In the genomic region with DNA sequence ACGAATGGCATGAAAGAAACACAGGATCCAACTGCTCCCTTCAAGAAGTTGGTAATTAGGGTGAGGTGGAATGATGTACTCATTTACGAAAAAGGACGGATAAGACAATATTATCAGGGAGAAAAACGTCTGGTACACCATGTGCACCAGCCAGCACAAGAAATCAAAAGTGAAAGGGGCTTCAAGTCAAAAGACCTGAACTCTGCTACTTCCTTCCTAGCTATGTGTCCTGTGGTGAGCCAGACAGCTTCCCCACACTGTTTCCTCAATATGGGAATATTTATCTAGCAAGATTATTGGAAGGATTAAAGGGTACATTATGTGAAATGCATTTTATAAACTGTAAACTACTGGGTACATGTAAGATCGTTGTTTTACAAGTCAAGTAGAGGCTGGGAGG, we compare ENCODE assay signal across 9 cellular contexts. TPM values are rescaled to one million over a fixed set of nuclear protein-coding genes. Genes with fewer than 3 reads are reported as not detected.
DNase-seq lines count a peak whose midpoint lies in the region; ATAC-seq, FAIRE-seq and TF ChIP-seq lines count a peak whose summit lies in the region.
"Had no signal": no experiment of that assay in that cellular context is flagged by ENCODE, and none has a peak within 500 bp of the region (broad histone marks: within the 10 kb centered on the region; RNA-seq: fewer than 3 reads in every experiment).

No MANE protein-coding gene starts in this region.

- peak overlapping the region; percentile 41 for H3K27ac ChIP-seq in left ventricle myocardium inferior (replicated peaks)
- H3K27ac ChIP-seq in K562 (ENCODE audit: extremely low read depth, low read depth, low read length) = 0 out of 3 replicates have a peak overlapping the region, but pooled peaks have one; percentile 10
- H3K27ac ChIP-seq in subcutaneous abdominal adipose tissue (ENCODE audit: low read depth, low read length) = no peak overlapping the region
- H3K27ac ChIP-seq in testis = no peak overlapping the region

- H3K36me3 ChIP-seq in left ventricle myocardium inferior = no peaks in the 10 kb centered on the region
- H3K36me3 ChIP-seq in K562 (ENCODE audit: control insufficient read depth, insufficient read depth, low read length) = peaks cover 24% of the 10 kb centered on the region
- no peaks in the 10 kb centered on the region for H3K36me3 ChIP-seq in subcutaneous abdominal adipose tissue (ENCODE audit: control insufficient read depth in 5 of 5, insufficient read depth in 5 of 5, low read length in 5 of 5)
- no peaks in the 10 kb centered on the region for H3K36me3 ChIP-seq in MG63
- no peaks in the 10 kb centered on the region for H3K36me3 ChIP-seq in testis (ENCODE audit: low read depth, missing control alignments)

- H4K20me1 ChIP-seq in K562 (replicated peaks; ENCODE audit: control insufficient read depth, insufficient read depth, low read length) = no peaks in the 10 kb centered on the region

- 44% methylated on average over 5 of the region's 5 CpGs for WGBS in K562 (ENCODE audit: insufficient coverage, low coverage, missing lambda C conversion rate)
- WGBS in testis, 2 donors = 33 to 44% methylated on average over 5 of the region's 5 CpGs

- no TSS peak for BruUV-seq in K562 (replicated peaks; lab: Mats Ljungman, UMichigan)

- H3K4me3 ChIP-seq in left ventricle myocardium inferior = peak overlapping the region; percentile 42
- no peak overlapping the region for H3K4me3 ChIP-seq in K562
- H3K4me3 ChIP-seq in subcutaneous abdominal adipose tissue (ENCODE audit: low read depth in 1 of 5, low read length in 5 of 5) = peak overlapping the region in 4 of 5 donors; percentile 25 to 54 (median 51)
- H3K4me3 ChIP-seq in MG63 = no peak overlapping the region
- H3K4me3 ChIP-seq in testis = no peak overlapping the region

- peak overlapping the region; percentile 36 for H3K4me2 ChIP-seq in K562 (ENCODE audit: insufficient read depth, low read length)

- H3K27me3 ChIP-seq in left ventricle myocardium inferior (ENCODE audit: low read depth) (no peaks in the 10 kb centered on the region), K562 (ENCODE audit: control insufficient read depth in 2 of 2, insufficient read depth in 2 of 2, low read length in 2 of 2) (no peaks in the 10 kb centered on the region), subcutaneous abdominal adipose tissue (ENCODE audit: control insufficient read depth in 5 of 5, insufficient read depth in 4 of 5, low read length in 5 of 5) (no peaks in the 10 kb centered on the region), MG63 (no peaks in the 10 kb centered on the region), testis (no peaks in the 10 kb centered on the region)

- intact Hi-C loops in left ventricle myocardium inferior (cut with micrococcal nuclease) = no loop called here
- intact Hi-C loops in left cardiac atrium (cut with DNase I) = no loop called here
- intact Hi-C loops in K562 (cut with micrococcal nuclease) = no loop called here
- intact Hi-C loops in testis (cut with DNase I; ENCODE audit: low total_unique reads) = no loop called here

- in situ Hi-C loops in K562 (cut with MboI) = no loop called here

- CTCF ChIA-PET in K562 (lab: Yijun Ruan, JAX; ENCODE audit: low intra/inter-chr PET ratio) = no interaction called here

- no peaks in the 10 kb centered on the region for H3K9me1 ChIP-seq in K562 (ENCODE audit: control insufficient read depth, insufficient read depth, low read length)

- H3K79me2 ChIP-seq in K562 (ENCODE audit: control insufficient read depth, insufficient read depth, low read length) = peaks cover 65% of the 10 kb centered on the region

- H3K9ac ChIP-seq in K562 (ENCODE audit: insufficient read depth in 1 of 2, low read depth in 2 of 2, low read length in 2 of 2) (0 out of 4 replicates have a peak overlapping the region, but pooled peaks of 1 of the 2 experiments have one; percentile 2), subcutaneous abdominal adipose tissue (ENCODE audit: low read length in 5 of 5) (peak overlapping the region in 2 of 5 donors; percentile 25 to 31)

- TF ChIP-seq POLR2A in K562 (conservative IDR thresholded peaks at IDR 0.05) = no peak
- no peak for TF ChIP-seq POLR2A in testis (IDR thresholded peaks at IDR 0.05)

- H3K9me3 ChIP-seq in left ventricle myocardium inferior (replicated peaks) (no peaks in the 10 kb centered on the region), K562 (replicated peaks; ENCODE audit: control insufficient read depth, insufficient read depth, low read depth, low read length) (no peaks in the 10 kb centered on the region), subcutaneous abdominal adipose tissue (ENCODE audit: control insufficient read depth in 5 of 5, low read length in 5 of 5) (no peaks in the 10 kb centered on the region), MG63 (no peaks in the 10 kb centered on the region), testis (no peaks in the 10 kb centered on the region)
- H3K9me3 ChIP-seq: Caco-2 had no signal

- TF ChIP-seq EP300 in K562 (IDR thresholded peaks at IDR 0.05; ENCODE audit: low read length) = no peak

- no peak overlapping the region for H2AFZ ChIP-seq in K562 (ENCODE audit: low read depth, low read length)

- TF ChIP-seq RAD21 in K562 (CRISPR knock-in tag; conservative IDR thresholded peaks at IDR 0.05 in 1 of 2, IDR thresholded peaks at IDR 0.05 in 1 of 2) = no peak

- ATAC-seq in left cardiac atrium (no peak), HG03135 (IDR thresholded peaks at IDR 0.05; ENCODE audit: unreplicated experiment) (peak; percentile 63), K562 (peak; percentile 12; the same call in 1 of the 3 replicates)

- no peak for TF ChIP-seq CTCF in left ventricle myocardium inferior (IDR thresholded peaks at IDR 0.05; ENCODE audit: borderline replicate concordance)
- TF ChIP-seq CTCF in K562 (IDR thresholded peaks at IDR 0.05 in 2 of 3, conservative IDR thresholded peaks at IDR 0.05 in 1 of 3; ENCODE audit: insufficient read depth in 2 of 3, low read depth in 1 of 3, low read length in 3 of 3) = no peak
- TF ChIP-seq CTCF in testis (IDR thresholded peaks at IDR 0.05) = no peak

- H3K4me1 ChIP-seq in left ventricle myocardium inferior (peaks cover 3% of the 10 kb centered on the region), K562 (replicated peaks in 1 of 2; ENCODE audit: control insufficient read depth in 2 of 2, insufficient read depth in 2 of 2, low read length in 2 of 2) (peaks cover 3 to 50% of the 10 kb centered on the region in 2 experiments; a peak in 3 of 5 replicates), subcutaneous abdominal adipose tissue (ENCODE audit: control insufficient read depth in 5 of 5, insufficient read depth in 5 of 5, low read length in 5 of 5) (peaks cover 0 to 17% (median 4%) of the 10 kb centered on the region in 5 donors), testis (no peaks in the 10 kb centered on the region)

- no peak for FAIRE-seq in K562 (lab: Jason Lieb, UNC)

- POLR2A ChIA-PET in K562 (lab: Yijun Ruan, JAX) = interaction anchor here (1.1 to 1.3 kb wide), 2 partner anchors 14 to 59 kb away, joined by 3 read pairs; a partner anchor contains a TSS

- DNase-seq in left ventricle myocardium inferior (no peak), left cardiac atrium (no peak), K562 (ENCODE audit: extremely low read depth in 1 of 4, low spot score in 3 of 4) (no peak), SIG-M5 treated with dmso at 0.1 percent for 504 hours (lab: John Stamatoyannopoulos, UW; ENCODE audit: unreplicated experiment) (no peak), MG63 (no peak), testis (no peak)
- DNase-seq: Caco-2 had no signal

RNA-seq across cellular contexts. Expression of a gene that starts 33.9 kb away (rescaled TPM):
- total RNA-seq in left ventricle myocardium inferior (5.8 TPM), left cardiac atrium (10 to 100 TPM in 1 of 2 donors, 1 to 10 TPM in 1; 9.9 to 17.7 TPM), K562 (2014; rRNA removed) (44.7 and 46.7 TPM in 2 replicates), K562 (2014; rRNA removed; fragmentation: Illumina TruSeq; extraction: Trizol) (80.4 and 103 TPM in 2 replicates), K562 (2015; rRNA removed; fragmentation: Illumina TruSeq; extraction: Trizol) (31.4 and 31.5 TPM in 2 replicates), K562 (2021) (85.9 and 90.2 TPM in 2 replicates), testis (10 to 100 TPM; 13.1 to 13.7 TPM)
- total RNA-seq in K562 (2011; cell fraction: chromatin; rRNA removed; ENCODE audit: low replicate concordance) = 30.2 and 106 TPM in 2 replicates
- total RNA-seq in K562 (2011; cell fraction: nucleolus; rRNA removed) = 15.7 and 21.6 TPM in 2 replicates
- total RNA-seq in K562 (2011; cell fraction: nucleoplasm; rRNA removed) = 67.8 and 109 TPM in 2 replicates
- polyA plus RNA-seq in K562 (2011; rRNA removed) (145 and 171 TPM in 2 replicates), K562 (2014; fragmentation: Illumina TruSeq; extraction: Trizol) (128 TPM in 2 replicates), K562 (2014; fragmentation: Nextera tagmentation; extraction: Ambion mirVana) (10 to 100 TPM; 55.1 to 59.3 TPM), K562 (2014; rRNA removed) (113 and 118 TPM in 2 replicates), testis (ENCODE audit: insufficient read depth, low read depth, low replicate concordance) (19.2 TPM)
- 37.8 and 101 TPM in 2 replicates for polyA plus RNA-seq in K562 (2011; cell fraction: cytosol; rRNA removed)
- 27.7 and 51.9 TPM in 2 replicates for polyA plus RNA-seq in K562 (2011; cell fraction: nucleus; rRNA removed)
- 57.6 and 84.6 TPM in 2 replicates for polyA plus RNA-seq in K562 (2012)
- 142 and 170 TPM in 2 replicates for polyA minus RNA-seq in K562 (2011; rRNA and poly(A)+ RNA removed)
- polyA minus RNA-seq in K562 (2011; cell fraction: cytosol; rRNA and poly(A)+ RNA removed) = 39.3 and 46.7 TPM in 2 replicates
- polyA minus RNA-seq in K562 (2011; cell fraction: nucleus; rRNA and poly(A)+ RNA removed) = 15.1 and 33.4 TPM in 2 replicates
- total RNA-seq in MG63 (2014; rRNA removed; shearing (Covaris generic); ENCODE audit: low replicate concordance) = 4.3 and 27.5 TPM in 2 replicates

RNA-seq across cellular contexts. Expression of a gene that starts 59.0 kb away (rescaled TPM):
- total RNA-seq in left ventricle myocardium inferior (44.4 TPM), left cardiac atrium (10 to 100 TPM; 43.7 to 52.9 TPM), K562 (2014; rRNA removed) (121 and 134 TPM in 2 replicates), K562 (2014; rRNA removed; fragmentation: Illumina TruSeq; extraction: Trizol) (260 and 317 TPM in 2 replicates), K562 (2015; rRNA removed; fragmentation: Illumina TruSeq; extraction: Trizol) (121 and 133 TPM in 2 replicates), K562 (2021) (175 TPM in 2 replicates), testis (10 to 100 TPM; 47.2 to 48.4 TPM)
- 26.5 and 73.3 TPM in 2 replicates for total RNA-seq in K562 (2011; cell fraction: chromatin; rRNA removed; ENCODE audit: low replicate concordance)
- 25.2 and 27.1 TPM in 2 replicates for total RNA-seq in K562 (2011; cell fraction: nucleolus; rRNA removed)
- total RNA-seq in K562 (2011; cell fraction: nucleoplasm; rRNA removed) = 54.3 and 90.4 TPM in 2 replicates
- polyA plus RNA-seq in K562 (2011; rRNA removed) (184 and 226 TPM in 2 replicates), K562 (2014; fragmentation: Illumina TruSeq; extraction: Trizol) (158 and 163 TPM in 2 replicates), K562 (2014; fragmentation: Nextera tagmentation; extraction: Ambion mirVana) (100 to 1,000 TPM; 272 to 324 TPM), K562 (2014; rRNA removed) (194 and 223 TPM in 2 replicates), testis (ENCODE audit: insufficient read depth, low read depth, low replicate concordance) (62.7 TPM)
- polyA plus RNA-seq in K562 (2011; cell fraction: cytosol; rRNA removed) = 16.4 and 66.5 TPM in 2 replicates
- 16.0 and 43.1 TPM in 2 replicates for polyA plus RNA-seq in K562 (2011; cell fraction: nucleus; rRNA removed)
- 148 and 281 TPM in 2 replicates for polyA plus RNA-seq in K562 (2012)
- polyA minus RNA-seq in K562 (2011; rRNA and poly(A)+ RNA removed) = 91.4 and 126 TPM in 2 replicates
- polyA minus RNA-seq in K562 (2011; cell fraction: cytosol; rRNA and poly(A)+ RNA removed) = 36.3 and 46.4 TPM in 2 replicates
- polyA minus RNA-seq in K562 (2011; cell fraction: nucleus; rRNA and poly(A)+ RNA removed) = 39.9 and 87.9 TPM in 2 replicates
- 173 and 262 TPM in 2 replicates for total RNA-seq in MG63 (2014; rRNA removed; shearing (Covaris generic); ENCODE audit: low replicate concordance)

Comparison
In these comparisons a context has a peak if more than half of its experiments do, and no peak if none do; other contexts are left out.
1. H3K27ac ChIP-seq: peak in left ventricle myocardium inferior (single experiment) and K562 (single experiment); none in subcutaneous abdominal adipose tissue (single experiment) and testis (0 of 2).
2. H3K4me3 ChIP-seq: peak in left ventricle myocardium inferior (single experiment) and subcutaneous abdominal adipose tissue (4 of 5); none in K562 (single experiment), MG63 (single experiment) and testis (0 of 2).
3. ATAC-seq: peak in HG03135 (single experiment) and K562 (single experiment); none in left cardiac atrium (0 of 2).